26 cellular contexts compared by ENCODE assay signal in the genomic region with DNA sequence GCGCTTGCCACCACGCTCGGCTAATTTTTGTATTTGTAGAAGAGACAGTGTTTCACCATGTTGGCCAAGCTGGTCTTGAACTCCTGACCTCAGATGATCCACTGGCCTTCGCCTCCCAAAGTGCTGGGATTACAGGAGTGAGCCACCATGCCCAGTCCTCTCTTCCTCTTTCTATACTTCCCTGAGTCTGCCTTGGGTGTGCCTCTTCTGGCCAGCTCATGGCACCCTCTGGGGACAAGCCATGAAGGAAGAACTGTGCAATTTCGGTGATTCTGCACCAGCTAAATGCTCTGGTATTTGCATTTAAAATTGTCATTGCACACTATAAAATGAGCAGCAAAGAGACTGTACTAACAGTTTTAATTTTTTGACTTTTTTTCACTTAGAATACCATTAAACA.
"Had no signal": no experiment of that assay in that cellular context is flagged by ENCODE, and none has a peak within 500 bp of the region (broad histone marks: within the 10 kb centered on the region; RNA-seq: fewer than 3 reads in every experiment).

No MANE protein-coding gene starts in this region.

- H3K4me1 Mint-ChIP-seq: activated CD4-positive, alpha-beta T cell treated with anti-CD3 and anti-CD28 coated beads, Interleukin-2, amount 10 ng/mL, durations not matched to agents 24 days and 14 days; activated naive CD4-positive, alpha-beta T cell treated with anti-CD3 and anti-CD28 coated beads, Interleukin-2, amount 50 U/mL, for 24 hours; activated naive CD8-positive, alpha-beta T cell treated with anti-CD3 and anti-CD28 coated beads, Interleukin-2, amount 10 ng/mL, durations not matched to agents 7 days and 5 days had no signal

- H3K4me3 Mint-ChIP-seq: activated CD4-positive, alpha-beta T cell treated with anti-CD3 and anti-CD28 coated beads, Interleukin-2, amount 10 ng/mL, durations not matched to agents 24 days and 14 days; activated CD8-positive, alpha-beta T cell treated with anti-CD3 and anti-CD28 coated beads for 36 hours; activated naive CD4-positive, alpha-beta T cell treated with anti-CD3 and anti-CD28 coated beads, Interleukin-2, amount 50 U/mL, for 24 hours; activated naive CD8-positive, alpha-beta T cell treated with anti-CD3 and anti-CD28 coated beads, Interleukin-2, amount 10 ng/mL, durations not matched to agents 7 days and 5 days had no signal

- H3K36me3 Mint-ChIP-seq: activated naive CD4-positive, alpha-beta T cell treated with anti-CD3 and anti-CD28 coated beads, Interleukin-2, amount 50 U/mL, for 24 hours; activated naive CD8-positive, alpha-beta T cell treated with anti-CD3 and anti-CD28 coated beads, Interleukin-2, amount 10 ng/mL, durations not matched to agents 7 days and 5 days had no signal

- H3K27ac Mint-ChIP-seq: activated CD4-positive, alpha-beta T cell treated with anti-CD3 and anti-CD28 coated beads, Interleukin-2, amount 10 ng/mL, durations not matched to agents 24 days and 14 days; activated CD8-positive, alpha-beta T cell treated with anti-CD3 and anti-CD28 coated beads for 36 hours; activated naive CD4-positive, alpha-beta T cell treated with anti-CD3 and anti-CD28 coated beads, Interleukin-2, amount 50 U/mL, for 24 hours; activated naive CD8-positive, alpha-beta T cell treated with anti-CD3 and anti-CD28 coated beads, Interleukin-2, amount 10 ng/mL, durations not matched to agents 7 days and 5 days; activated T-helper 2 cell treated with anti-CD3 and anti-CD28 coated beads, Interferon-gamma antibody, Interleukin-2, Interleukin-4, amounts not matched to agents 10 μg/mL and 5 μg/mL and 100 μg/mL, durations not matched to agents 14 hours and 24 hours and 36 hours had no signal

- ATAC-seq: activated CD8-positive, alpha-beta T cell treated with anti-CD3 and anti-CD28 coated beads for 36 hours had no signal

- DNase-seq: activated CD4-positive, alpha-beta T cell treated with anti-CD3 and anti-CD28 coated beads, Interleukin-2, amount 10 ng/mL, durations not matched to agents 24 days and 14 days; activated CD4-positive, alpha-beta T cell treated with anti-CD3 and anti-CD28 coated beads, Interleukin-2, amount 50 U/mL, for 4 hours; activated CD8-positive, alpha-beta T cell treated with anti-CD3 and anti-CD28 coated beads for 36 hours; activated gamma-delta T cell; activated naive CD4-positive, alpha-beta T cell treated with Interleukin-2 at 50 U/mL for 16 hours; activated naive CD8-positive, alpha-beta T cell treated with anti-CD3 and anti-CD28 coated beads, Interleukin-2, amount 10 ng/mL, durations not matched to agents 7 days and 5 days; activated T-cell treated with anti-CD3 and anti-CD28 coated beads, Interleukin-2, amount 50 U/mL, for 1 hour; amygdala; Karpas-422; KBM-7; NCI-H1048; NCI-H1105 treated with DMSO at 0.1 percent for 48 hours; NCI-H1436; NCI-H1694; NCI-H1930; NCI-H345; NCI-H524 treated with DMSO at 0.1 percent for 48 hours; NCI-H748 treated with DMSO at 0.1 percent for 48 hours; NK-92 treated with Interleukin-12 subunit alpha and Interleukin-12 subunit beta, amount 100 ng/mL, for 24 hours; SHP77 treated with DMSO at 0.1 percent for 48 hours; SW 1271; T-helper 1 cell; T-helper 2 cell; T-helper 9 cell had no signal

- H3K9me3 Mint-ChIP-seq: activated CD4-positive, alpha-beta T cell treated with anti-CD3 and anti-CD28 coated beads, Interleukin-2, amount 10 ng/mL, durations not matched to agents 24 days and 14 days; activated CD8-positive, alpha-beta T cell treated with anti-CD3 and anti-CD28 coated beads for 36 hours; activated naive CD4-positive, alpha-beta T cell treated with anti-CD3 and anti-CD28 coated beads, Interleukin-2, amount 50 U/mL, for 24 hours; activated naive CD8-positive, alpha-beta T cell treated with anti-CD3 and anti-CD28 coated beads, Interleukin-2, amount 10 ng/mL, durations not matched to agents 7 days and 5 days; activated T-helper 2 cell treated with anti-CD3 and anti-CD28 coated beads, Interferon-gamma antibody, Interleukin-2, Interleukin-4, amounts not matched to agents 10 μg/mL and 5 μg/mL and 100 μg/mL, durations not matched to agents 14 hours and 24 hours and 36 hours had no signal
